ENCODE assay signal across 1 cellular context in genomic region chr20:31698803-31699718, GRCh38.
A peak's percentile ranks its signal among the peaks of the same experiment; 100 is the strongest.
TF ChIP-seq lines count a peak whose summit lies in the region.

No MANE protein-coding gene starts in this region.

TF ChIP-seq in K562, 482 proteins besides CTCF, POLR2A, EP300 and RAD21 (continued from another document and continues in another):
- TF ChIP-seq ZNF318 (IDR thresholded peaks at IDR 0.05; ENCODE audit: borderline replicate concordance in 1 of 2, low read depth in 1 of 2) (peak in 1 of 2 experiments; percentile 97; a peak in 2 of 4 replicates), ARID1B (IDR thresholded peaks at IDR 0.05) (peak; percentile 53), ZKSCAN8 (CRISPR knock-in tag; IDR thresholded peaks at IDR 0.05) (peak; percentile 45; the same call in 1 of the 2 replicates), ZBTB5 (IDR thresholded peaks at IDR 0.05) (no peak), ZNF134 (CRISPR knock-in tag; conservative IDR thresholded peaks at IDR 0.05) (0 out of 2 replicates have a peak, but pooled peaks have one; percentile 23), OTX1 (CRISPR knock-in tag; IDR thresholded peaks at IDR 0.05) (no peak), SMAD1 (IDR thresholded peaks at IDR 0.05; ENCODE audit: low read depth, low read length, partially characterized antibody) (no peak), ZNF175 (CRISPR knock-in tag; IDR thresholded peaks at IDR 0.05; ENCODE audit: low read depth) (peak; percentile 93), SAFB2 (IDR thresholded peaks at IDR 0.05; ENCODE audit: borderline replicate concordance, low read depth, low read length, severe bottlenecking) (no peak), CHD1 (IDR thresholded peaks at IDR 0.05; ENCODE audit: low read length) (no peak), YBX1 (IDR thresholded peaks at IDR 0.05) (no peak), ZNF551 (CRISPR knock-in tag; IDR thresholded peaks at IDR 0.05) (no peak), ZNF24 (IDR thresholded peaks at IDR 0.05) (no peak), ETS1 (conservative IDR thresholded peaks at IDR 0.05; ENCODE audit: control insufficient read depth, low read depth, low read length) (no peak), FOXA1 (IDR thresholded peaks at IDR 0.05; ENCODE audit: borderline replicate concordance) (no peak), TCF7L2 (IDR thresholded peaks at IDR 0.05; ENCODE audit: low read depth, low read length) (no peak), HMG20A (CRISPR knock-in tag; conservative IDR thresholded peaks at IDR 0.05) (no peak), ZBTB49 (CRISPR knock-in tag; IDR thresholded peaks at IDR 0.05; ENCODE audit: borderline replicate concordance) (no peak), SREBF1 (IDR thresholded peaks at IDR 0.05; ENCODE audit: borderline replicate concordance, low read depth, low read length) (no peak)
- TF ChIP-seq, protein P1, sequence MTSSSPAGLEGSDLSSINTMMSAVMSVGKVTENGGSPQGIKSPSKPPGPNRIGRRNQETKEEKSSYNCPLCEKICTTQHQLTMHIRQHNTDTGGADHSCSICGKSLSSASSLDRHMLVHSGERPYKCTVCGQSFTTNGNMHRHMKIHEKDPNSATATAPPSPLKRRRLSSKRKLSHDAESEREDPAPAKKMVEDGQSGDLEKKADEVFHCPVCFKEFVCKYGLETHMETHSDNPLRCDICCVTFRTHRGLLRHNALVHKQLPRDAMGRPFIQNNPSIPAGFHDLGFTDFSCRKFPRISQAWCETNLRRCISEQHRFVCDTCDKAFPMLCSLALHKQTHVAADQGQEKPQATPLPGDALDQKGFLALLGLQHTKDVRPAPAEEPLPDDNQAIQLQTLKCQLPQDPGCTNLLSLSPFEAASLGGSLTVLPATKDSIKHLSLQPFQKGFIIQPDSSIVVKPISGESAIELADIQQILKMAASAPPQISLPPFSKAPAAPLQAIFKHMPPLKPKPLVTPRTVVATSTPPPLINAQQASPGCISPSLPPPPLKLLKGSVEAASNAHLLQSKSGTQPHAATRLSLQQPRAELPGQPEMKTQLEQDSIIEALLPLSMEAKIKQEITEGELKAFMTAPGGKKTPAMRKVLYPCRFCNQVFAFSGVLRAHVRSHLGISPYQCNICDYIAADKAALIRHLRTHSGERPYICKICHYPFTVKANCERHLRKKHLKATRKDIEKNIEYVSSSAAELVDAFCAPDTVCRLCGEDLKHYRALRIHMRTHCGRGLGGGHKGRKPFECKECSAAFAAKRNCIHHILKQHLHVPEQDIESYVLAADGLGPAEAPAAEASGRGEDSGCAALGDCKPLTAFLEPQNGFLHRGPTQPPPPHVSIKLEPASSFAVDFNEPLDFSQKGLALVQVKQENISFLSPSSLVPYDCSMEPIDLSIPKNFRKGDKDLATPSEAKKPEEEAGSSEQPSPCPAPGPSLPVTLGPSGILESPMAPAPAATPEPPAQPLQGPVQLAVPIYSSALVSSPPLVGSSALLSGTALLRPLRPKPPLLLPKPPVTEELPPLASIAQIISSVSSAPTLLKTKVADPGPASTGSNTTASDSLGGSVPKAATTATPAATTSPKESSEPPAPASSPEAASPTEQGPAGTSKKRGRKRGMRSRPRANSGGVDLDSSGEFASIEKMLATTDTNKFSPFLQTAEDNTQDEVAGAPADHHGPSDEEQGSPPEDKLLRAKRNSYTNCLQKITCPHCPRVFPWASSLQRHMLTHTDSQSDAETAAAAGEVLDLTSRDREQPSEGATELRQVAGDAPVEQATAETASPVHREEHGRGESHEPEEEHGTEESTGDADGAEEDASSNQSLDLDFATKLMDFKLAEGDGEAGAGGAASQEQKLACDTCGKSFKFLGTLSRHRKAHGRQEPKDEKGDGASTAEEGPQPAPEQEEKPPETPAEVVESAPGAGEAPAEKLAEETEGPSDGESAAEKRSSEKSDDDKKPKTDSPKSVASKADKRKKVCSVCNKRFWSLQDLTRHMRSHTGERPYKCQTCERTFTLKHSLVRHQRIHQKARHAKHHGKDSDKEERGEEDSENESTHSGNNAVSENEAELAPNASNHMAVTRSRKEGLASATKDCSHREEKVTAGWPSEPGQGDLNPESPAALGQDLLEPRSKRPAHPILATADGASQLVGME (CRISPR knock-in tag; IDR thresholded peaks at IDR 0.05) = no peak
- TF ChIP-seq, protein P2, sequence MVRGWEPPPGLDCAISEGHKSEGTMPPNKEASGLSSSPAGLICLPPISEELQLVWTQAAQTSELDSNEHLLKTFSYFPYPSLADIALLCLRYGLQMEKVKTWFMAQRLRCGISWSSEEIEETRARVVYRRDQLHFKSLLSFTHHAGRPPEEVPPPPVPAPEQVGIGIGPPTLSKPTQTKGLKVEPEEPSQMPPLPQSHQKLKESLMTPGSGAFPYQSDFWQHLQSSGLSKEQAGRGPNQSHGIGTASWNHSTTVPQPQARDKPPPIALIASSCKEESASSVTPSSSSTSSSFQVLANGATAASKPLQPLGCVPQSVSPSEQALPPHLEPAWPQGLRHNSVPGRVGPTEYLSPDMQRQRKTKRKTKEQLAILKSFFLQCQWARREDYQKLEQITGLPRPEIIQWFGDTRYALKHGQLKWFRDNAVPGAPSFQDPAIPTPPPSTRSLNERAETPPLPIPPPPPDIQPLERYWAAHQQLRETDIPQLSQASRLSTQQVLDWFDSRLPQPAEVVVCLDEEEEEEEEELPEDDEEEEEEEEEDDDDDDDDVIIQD (CRISPR knock-in tag; IDR thresholded peaks at IDR 0.05) = no peak
- TF ChIP-seq, protein P3, sequence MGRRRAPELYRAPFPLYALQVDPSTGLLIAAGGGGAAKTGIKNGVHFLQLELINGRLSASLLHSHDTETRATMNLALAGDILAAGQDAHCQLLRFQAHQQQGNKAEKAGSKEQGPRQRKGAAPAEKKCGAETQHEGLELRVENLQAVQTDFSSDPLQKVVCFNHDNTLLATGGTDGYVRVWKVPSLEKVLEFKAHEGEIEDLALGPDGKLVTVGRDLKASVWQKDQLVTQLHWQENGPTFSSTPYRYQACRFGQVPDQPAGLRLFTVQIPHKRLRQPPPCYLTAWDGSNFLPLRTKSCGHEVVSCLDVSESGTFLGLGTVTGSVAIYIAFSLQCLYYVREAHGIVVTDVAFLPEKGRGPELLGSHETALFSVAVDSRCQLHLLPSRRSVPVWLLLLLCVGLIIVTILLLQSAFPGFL (CRISPR knock-in tag; IDR thresholded peaks at IDR 0.05) = no peak
- TF ChIP-seq, protein P4, sequence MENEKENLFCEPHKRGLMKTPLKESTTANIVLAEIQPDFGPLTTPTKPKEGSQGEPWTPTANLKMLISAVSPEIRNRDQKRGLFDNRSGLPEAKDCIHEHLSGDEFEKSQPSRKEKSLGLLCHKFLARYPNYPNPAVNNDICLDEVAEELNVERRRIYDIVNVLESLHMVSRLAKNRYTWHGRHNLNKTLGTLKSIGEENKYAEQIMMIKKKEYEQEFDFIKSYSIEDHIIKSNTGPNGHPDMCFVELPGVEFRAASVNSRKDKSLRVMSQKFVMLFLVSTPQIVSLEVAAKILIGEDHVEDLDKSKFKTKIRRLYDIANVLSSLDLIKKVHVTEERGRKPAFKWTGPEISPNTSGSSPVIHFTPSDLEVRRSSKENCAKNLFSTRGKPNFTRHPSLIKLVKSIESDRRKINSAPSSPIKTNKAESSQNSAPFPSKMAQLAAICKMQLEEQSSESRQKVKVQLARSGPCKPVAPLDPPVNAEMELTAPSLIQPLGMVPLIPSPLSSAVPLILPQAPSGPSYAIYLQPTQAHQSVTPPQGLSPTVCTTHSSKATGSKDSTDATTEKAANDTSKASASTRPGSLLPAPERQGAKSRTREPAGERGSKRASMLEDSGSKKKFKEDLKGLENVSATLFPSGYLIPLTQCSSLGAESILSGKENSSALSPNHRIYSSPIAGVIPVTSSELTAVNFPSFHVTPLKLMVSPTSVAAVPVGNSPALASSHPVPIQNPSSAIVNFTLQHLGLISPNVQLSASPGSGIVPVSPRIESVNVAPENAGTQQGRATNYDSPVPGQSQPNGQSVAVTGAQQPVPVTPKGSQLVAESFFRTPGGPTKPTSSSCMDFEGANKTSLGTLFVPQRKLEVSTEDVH (IDR thresholded peaks at IDR 0.05; ENCODE audit: low read depth, partially characterized antibody) = no peak
